Comparison of ENCODE assay signal across 24 cellular contexts in the genomic region with DNA sequence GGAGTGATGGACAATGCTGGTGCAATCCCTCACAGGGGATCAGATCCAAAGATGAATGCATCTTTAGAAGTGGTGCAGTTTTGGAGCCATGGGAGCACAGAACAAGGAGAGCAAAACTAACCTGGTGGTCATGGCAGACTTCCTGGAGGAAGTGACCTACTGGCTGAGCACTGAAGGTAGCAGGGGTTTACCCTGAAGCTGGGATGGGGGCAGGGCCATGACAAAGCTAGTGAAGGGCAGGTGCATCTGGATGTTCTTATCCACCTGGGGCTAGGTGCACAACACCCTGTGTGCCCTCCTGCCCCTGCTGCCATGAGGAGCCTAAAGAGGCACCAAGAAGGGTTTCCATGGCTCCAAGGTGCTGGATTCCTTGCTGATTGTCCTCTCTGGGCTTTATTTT. TPM values are rescaled to one million over a fixed set of nuclear protein-coding genes. Genes with fewer than 3 reads are reported as not detected.
"Had no signal": no experiment of that assay in that cellular context is flagged by ENCODE, and none has a peak within 500 bp of the region (broad histone marks: within the 10 kb centered on the region; RNA-seq: fewer than 3 reads in every experiment).

No MANE protein-coding gene starts in this region.

- H3K36me3 ChIP-seq: brain microvascular endothelial cell, cardiac muscle cell, WERI-Rb-1 had no signal

- H3K27ac ChIP-seq: brain microvascular endothelial cell, cardiac muscle cell, PC-9, SK-N-MC, WERI-Rb-1 had no signal

- H3K4me3 ChIP-seq: cardiac muscle cell, PC-9, SK-N-MC had no signal

- H2AFZ ChIP-seq: PC-9 had no signal

- DNase-seq: activated CD4-positive, alpha-beta T cell treated with anti-CD3 and anti-CD28 coated beads for 36 hours; activated CD4-positive, alpha-beta T cell treated with anti-CD3 and anti-CD28 coated beads, Interleukin-2, amount 50 U/mL, for 1 hour; activated CD8-positive, alpha-beta memory T cell treated with anti-CD3 and anti-CD28 coated beads, Interleukin-2, amount 50 U/mL, for 4 hours; activated CD8-positive, alpha-beta T cell treated with anti-CD3 and anti-CD28 coated beads for 36 hours; activated gamma-delta T cell treated with Interleukin-2 at 50 U/mL for 16 hours; activated naive CD4-positive, alpha-beta T cell treated with anti-CD3 and anti-CD28 coated beads, Interleukin-2, amount 10 ng/mL, durations not matched to agents 7 days and 5 days; activated naive CD8-positive, alpha-beta T cell treated with anti-CD3 and anti-CD28 coated beads for 36 hours; activated T-cell treated with anti-CD3 and anti-CD28 coated beads, Interleukin-2, amount 50 U/mL, for 72 hours; brain microvascular endothelial cell; NCI-H1092; NCI-H1417 treated with DMSO at 0.1 percent for 48 hours; NCI-H1694; NCI-H2029; NCI-H2107; NCI-H2171 treated with DMSO at 0.1 percent for 48 hours; NCI-H226; NCI-H526; NCI-H82; NK-92 treated with Interleukin-12 subunit alpha and Interleukin-12 subunit beta, amount 100 ng/mL, for 24 hours; PC-9; T-helper 1 cell; WERI-Rb-1 had no signal

- ATAC-seq: activated CD4-positive, alpha-beta T cell treated with anti-CD3 and anti-CD28 coated beads for 36 hours; activated CD8-positive, alpha-beta T cell treated with anti-CD3 and anti-CD28 coated beads for 36 hours; activated T-cell treated with anti-CD3 and anti-CD28 coated beads, Interleukin-2, amount 50 U/mL, for 72 hours had no signal

- H3K4me2 ChIP-seq: PC-9 had no signal

RNA-seq across cellular contexts. Expression of a gene that starts 11.5 kb away (rescaled TPM):
- total RNA-seq: activated naive CD8-positive, alpha-beta T cell treated with anti-CD3 and anti-CD28 coated beads for 36 hours; cardiac muscle cell had no signal
